ENCODE assay signal across 32 cellular contexts in genomic region chr3:65559643-65560042, GRCh38.
"Had no signal": no experiment of that assay in that cellular context is flagged by ENCODE, and none has a peak within 500 bp of the region (broad histone marks: within the 10 kb centered on the region; RNA-seq: fewer than 3 reads in every experiment).

No MANE protein-coding gene starts in this region.

- H3K36me3 ChIP-seq: cardiac muscle cell, Peyer's patch, SJSA1 had no signal

- H3K9me3 ChIP-seq: Peyer's patch, SJSA1 had no signal

- DNase-seq: activated CD4-positive, alpha-beta memory T cell treated with anti-CD3 and anti-CD28 coated beads, Interleukin-2, amount 10 ng/mL, durations not matched to agents 7 days and 5 days; activated CD4-positive, alpha-beta T cell treated with anti-CD3 and anti-CD28 coated beads for 1 hour; activated CD4-positive, alpha-beta T cell treated with anti-CD3 and anti-CD28 coated beads for 48 hours; activated CD4-positive, CD25-positive, alpha-beta regulatory T cell; activated CD8-positive, alpha-beta memory T cell treated with anti-CD3 and anti-CD28 coated beads for 24 hours; activated CD8-positive, alpha-beta memory T cell treated with anti-CD3 and anti-CD28 coated beads, Interleukin-2, amount 10 ng/mL, durations not matched to agents 7 days and 5 days; activated CD8-positive, alpha-beta memory T cell treated with anti-CD3 and anti-CD28 coated beads, Interleukin-2, amount 50 U/mL, for 48 hours; activated effector memory CD4-positive, alpha-beta T cell treated with Interleukin-2 at 50 U/mL for 16 hours; activated naive CD4-positive, alpha-beta T cell treated with anti-CD3 and anti-CD28 coated beads, Interleukin-2, amount 10 ng/mL, durations not matched to agents 7 days and 5 days; activated naive CD8-positive, alpha-beta T cell treated with anti-CD3 and anti-CD28 coated beads, Interleukin-2, amount 50 U/mL, for 24 hours; activated T-cell treated with anti-CD3 and anti-CD28 coated beads, Interleukin-2, amount 50 U/mL, for 48 hours; anterior cingulate cortex; NCI-H146; NCI-H187; NCI-H2029 treated with DMSO at 0.1 percent for 48 hours; NCI-H2107; NCI-H2171; NCI-H510A; NCI-H526; NCI-H748 treated with DMSO at 0.1 percent for 48 hours; NK-92 treated with Interleukin-12 subunit alpha and Interleukin-12 subunit beta, amount 100 ng/mL, for 24 hours; PC-3; Peyer's patch; RPMI8226; SHP77 treated with DMSO at 0.1 percent for 48 hours; SW 1271; T-helper 1 cell; T-helper 2 cell; T-helper 9 cell had no signal

- H3K4me3 ChIP-seq: cardiac muscle cell, Peyer's patch, SJSA1 had no signal

- H3K27me3 ChIP-seq: cardiac muscle cell, Peyer's patch, SJSA1 had no signal

- H3K27ac ChIP-seq: cardiac muscle cell, Peyer's patch, SJSA1, VCaP had no signal
